8 cellular contexts compared by ENCODE assay signal in genomic region chr7:149209518-149210269, GRCh38. TPM values are rescaled to one million over a fixed set of nuclear protein-coding genes. Genes with fewer than 3 reads are reported as not detected.
DNase-seq lines count a peak whose midpoint lies in the region; ATAC-seq lines count a peak whose summit lies in the region.

No MANE protein-coding gene starts in this region.

- H3K36me3 ChIP-seq in effector memory CD4-positive, alpha-beta T cell (ENCODE audit: control insufficient read depth, insufficient read depth, low read length), result peaks cover 64% of the 10 kb centered on the region
- H3K36me3 ChIP-seq in neuronal stem cell (replicated peaks in 1 of 2; ENCODE audit: control insufficient read depth in 2 of 2, insufficient read depth in 2 of 2, low read length in 2 of 2), result peaks cover 61 to 95% of the 10 kb centered on the region in 2 donors

- H4K91ac ChIP-seq in neuronal stem cell (ENCODE audit: low read depth, low read length, poor library complexity), result no peak overlapping the region

- no peak overlapping the region for H2AK5ac ChIP-seq in neuronal stem cell (ENCODE audit: low read depth, low read length)

- no peaks in the 10 kb centered on the region for H3K79me1 ChIP-seq in neuronal stem cell (ENCODE audit: low read depth, low read length)

- H2BK120ac ChIP-seq in neuronal stem cell (ENCODE audit: low read depth, low read length), result no peak overlapping the region

- peak; percentile 54 for ATAC-seq in GM18867 (IDR thresholded peaks at IDR 0.05; ENCODE audit: unreplicated experiment)
- no peak for ATAC-seq in GM18861 (IDR thresholded peaks at IDR 0.05; ENCODE audit: unreplicated experiment)

- H3K14ac ChIP-seq in neuronal stem cell (ENCODE audit: low read length), result no peak overlapping the region

- H2BK12ac ChIP-seq in neuronal stem cell (ENCODE audit: low read length), result no peak overlapping the region

- H3K9me3 ChIP-seq in effector memory CD4-positive, alpha-beta T cell (ENCODE audit: control insufficient read depth, low read length), result no peaks in the 10 kb centered on the region
- no peaks in the 10 kb centered on the region for H3K9me3 ChIP-seq in neuronal stem cell (replicated peaks in 1 of 2; ENCODE audit: control insufficient read depth in 2 of 2, insufficient read depth in 1 of 2, low read depth in 1 of 2, low read length in 2 of 2)

- no peak overlapping the region for H3K9ac ChIP-seq in neuronal stem cell (ENCODE audit: low read depth, low read length, poor library complexity)

- peak; percentile 65 for DNase-seq in AG08395 (ENCODE audit: low spot score)
- peak; percentile 61 for DNase-seq in MV-4-11 (lab: John Stamatoyannopoulos, UW)
- DNase-seq in activated CD4-positive, alpha-beta T cell treated with anti-CD3 and anti-CD28 coated beads, Interleukin-2, amount 50 U/mL, for 1 hour, result peak; percentile 69
- DNase-seq in effector memory CD4-positive, alpha-beta T cell, result peak; percentile 12 to 40 (median 36)
- DNase-seq in neuronal stem cell (ENCODE audit: low spot score), result peak; percentile 23
- DNase-seq in occipital lobe (lab: John Stamatoyannopoulos, UW), result no peak

- H3K4me1 ChIP-seq in effector memory CD4-positive, alpha-beta T cell (ENCODE audit: control insufficient read depth, insufficient read depth, low read length, poor library complexity, severe bottlenecking), result no peaks in the 10 kb centered on the region
- H3K4me1 ChIP-seq in neuronal stem cell (ENCODE audit: control insufficient read depth in 2 of 2, insufficient read depth in 1 of 2, low read depth in 1 of 2, low read length in 2 of 2), result no peaks in the 10 kb centered on the region

- no peak overlapping the region for H4K8ac ChIP-seq in neuronal stem cell (ENCODE audit: low read depth, low read length)

- no peak overlapping the region for H3K27ac ChIP-seq in effector memory CD4-positive, alpha-beta T cell (ENCODE audit: insufficient read depth, low read length, poor library complexity, severe bottlenecking)
- H3K27ac ChIP-seq in neuronal stem cell (replicated peaks; ENCODE audit: low read length), result no peak overlapping the region

- no peak overlapping the region for H2AFZ ChIP-seq in neuronal stem cell (ENCODE audit: low read length)

- H3K18ac ChIP-seq in neuronal stem cell (ENCODE audit: low read length), result no peak overlapping the region

- no peak overlapping the region for H3K23ac ChIP-seq in neuronal stem cell (ENCODE audit: low read depth, low read length, poor library complexity)

- H2BK15ac ChIP-seq in neuronal stem cell (ENCODE audit: low read length), result no peak overlapping the region

- no peak overlapping the region for H3K4me2 ChIP-seq in neuronal stem cell (ENCODE audit: insufficient read depth, low read length, poor library complexity, severe bottlenecking)

- H3K4ac ChIP-seq in neuronal stem cell (ENCODE audit: low read length), result no peak overlapping the region

- no CpG with 5 or more reads among the region's 7 CpGs for WGBS in neuronal stem cell (ENCODE audit: extremely low coverage in 2 of 2, insufficient read length in 2 of 2, insufficient replicate concordance in 1 of 2), 2 donors

- H3K27me3 ChIP-seq in effector memory CD4-positive, alpha-beta T cell (replicated peaks; ENCODE audit: control insufficient read depth, insufficient read depth, low read length, poor library complexity, severe bottlenecking), result no peaks in the 10 kb centered on the region
- no peaks in the 10 kb centered on the region for H3K27me3 ChIP-seq in neuronal stem cell (ENCODE audit: control insufficient read depth in 3 of 3, insufficient read depth in 3 of 3, low read depth in 1 of 3, low read length in 3 of 3)

- no peak overlapping the region for H3K4me3 ChIP-seq in effector memory CD4-positive, alpha-beta T cell (ENCODE audit: insufficient read depth, low read depth, low read length, poor library complexity, severe bottlenecking)
- H3K4me3 ChIP-seq in neuronal stem cell (ENCODE audit: low read length in 2 of 2), result no peak overlapping the region

- no peak overlapping the region for H2BK5ac ChIP-seq in neuronal stem cell (ENCODE audit: low read length)

RNA-seq across cellular contexts. Expression of gene ZNF282, which starts 14.3 kb away (rescaled TPM):
- polyA plus RNA-seq in neuronal stem cell (2013, experiment 1 of 2), result 13.7 TPM
- 13.0 TPM for polyA plus RNA-seq in neuronal stem cell (2013, experiment 2 of 2)
- 25.7 TPM for total RNA-seq in occipital lobe

RNA-seq across cellular contexts. Expression of gene ZNF212, which starts 29.8 kb away (rescaled TPM):
- polyA plus RNA-seq in neuronal stem cell (2013, experiment 1 of 2), result 8.9 TPM
- 9.1 TPM for polyA plus RNA-seq in neuronal stem cell (2013, experiment 2 of 2)
- 5.8 TPM for total RNA-seq in occipital lobe

RNA-seq across cellular contexts. Expression of gene ZNF783, which starts 52.3 kb away (rescaled TPM):
- polyA plus RNA-seq in neuronal stem cell (2013, experiment 1 of 2), result 5.0 TPM
- polyA plus RNA-seq in neuronal stem cell (2013, experiment 2 of 2), result 4.6 TPM
- total RNA-seq in occipital lobe, result 13.3 TPM
